In genomic region chr17:42873321-42873720, GRCh38 we compare ENCODE assay signal across 34 cellular contexts. TPM values are rescaled to one million over a fixed set of nuclear protein-coding genes. Genes with fewer than 3 reads are reported as not detected.
"Had no signal": no experiment of that assay in that cellular context is flagged by ENCODE, and none has a peak within 500 bp of the region (broad histone marks: within the 10 kb centered on the region; RNA-seq: fewer than 3 reads in every experiment).

No MANE protein-coding gene starts in this region.

- H3K9me3 ChIP-seq: esophagus muscularis mucosa, lower lobe of right lung, neutrophil, pancreas, sigmoid colon, thyroid gland had no signal

- H3K36me3 Mint-ChIP-seq: natural killer cell; stimulated activated effector memory CD8-positive, alpha-beta T cell treated with anti-CD3 and anti-CD28 coated beads, Interleukin-12 subunit alpha, Interleukin-12 subunit beta, amount 100 ng/mL, for 72 hours had no signal

- DNase-seq: dermis blood vessel endothelial cell; effector memory CD4-positive, alpha-beta T cell; foreskin melanocyte; glutamatergic neuron; heart right ventricle; hippocampal formation; left colon; left ventricle myocardium superior; lower lobe of right lung; natural killer cell; pancreas; sigmoid colon; stimulated activated CD4-positive, alpha-beta T cell treated with anti-CD3 and anti-CD28 coated beads, Interleukin-2, amount 100 ng/mL, for 24 hours; stimulated activated CD4-positive, alpha-beta T cell treated with anti-CD3 and anti-CD28 coated beads, Interleukin-4, amount 100 ng/mL, for 24 hours; stimulated activated naive CD4-positive, alpha-beta T cell treated with Interleukin-2 at 50 U/mL for 16 hours; stomach had no signal

- H3K4me1 ChIP-seq: esophagus muscularis mucosa, heart right ventricle, lower lobe of right lung, pancreas, right atrium auricular region, sigmoid colon had no signal

- H3K36me3 ChIP-seq: lower lobe of right lung, pancreas, right atrium auricular region, thyroid gland had no signal

- H3K27ac Mint-ChIP-seq: natural killer cell; stimulated activated effector memory CD8-positive, alpha-beta T cell treated with anti-CD3 and anti-CD28 coated beads, Interleukin-12 subunit alpha, Interleukin-12 subunit beta, amount 100 ng/mL, for 72 hours had no signal

- H3K27ac ChIP-seq: coronary artery, esophagus muscularis mucosa, heart right ventricle, lower lobe of right lung, neutrophil, pancreas, right atrium auricular region, sigmoid colon, stomach, thyroid gland had no signal

- H3K4me1 Mint-ChIP-seq: natural killer cell; stimulated activated effector memory CD8-positive, alpha-beta T cell treated with anti-CD3 and anti-CD28 coated beads, Interleukin-12 subunit alpha, Interleukin-12 subunit beta, amount 100 ng/mL, for 72 hours had no signal

- FAIRE-seq: endothelial cell of umbilical vein, islet of Langerhans, pancreas had no signal

- H3K27me3 ChIP-seq: esophagus muscularis mucosa, neutrophil, pancreas, right atrium auricular region, sigmoid colon, thyroid gland had no signal

- ATAC-seq: heart right ventricle; left colon; left ventricle myocardium superior; natural killer cell; stimulated activated effector memory CD8-positive, alpha-beta T cell treated with anti-CD3 and anti-CD28 coated beads, Interleukin-12 subunit alpha, Interleukin-12 subunit beta, amount 100 ng/mL, for 72 hours had no signal

- H3K4me3 ChIP-seq: coronary artery, esophagus muscularis mucosa, heart right ventricle, lower lobe of right lung, pancreas, right atrium auricular region, sigmoid colon, stomach, thyroid gland had no signal

- H3K4me3 Mint-ChIP-seq: natural killer cell; stimulated activated effector memory CD8-positive, alpha-beta T cell treated with anti-CD3 and anti-CD28 coated beads, Interleukin-12 subunit alpha, Interleukin-12 subunit beta, amount 100 ng/mL, for 72 hours had no signal

- H3K9me3 Mint-ChIP-seq: natural killer cell; stimulated activated effector memory CD8-positive, alpha-beta T cell treated with anti-CD3 and anti-CD28 coated beads, Interleukin-12 subunit alpha, Interleukin-12 subunit beta, amount 100 ng/mL, for 72 hours had no signal

RNA-seq across cellular contexts. Expression of gene AOC3, which starts 22.3 kb away (rescaled TPM):
- total RNA-seq: epithelial cell of proximal tubule had no signal

RNA-seq across cellular contexts. Expression of gene G6PC1, which starts 27.3 kb away (rescaled TPM):
- total RNA-seq: dermis blood vessel endothelial cell, endothelial cell of umbilical vein, epithelial cell of proximal tubule, fibroblast of lung, heart right ventricle, left ventricle myocardium superior, lower lobe of right lung, mononuclear cell, natural killer cell, omental fat pad, progenitor cell of endocrine pancreas, right atrium auricular region, sigmoid colon, skeletal muscle tissue, subcutaneous adipose tissue, temporal lobe, thyroid gland, urinary bladder had no signal
- polyA plus RNA-seq: endothelial cell of umbilical vein, fibroblast of lung, heart right ventricle, neural cell, stomach had no signal

RNA-seq across cellular contexts. Expression of gene AOC2, which starts 28.9 kb away (rescaled TPM):
- total RNA-seq: epithelial cell of proximal tubule had no signal
